ENCODE assay signal across 8 cellular contexts in the genomic region with DNA sequence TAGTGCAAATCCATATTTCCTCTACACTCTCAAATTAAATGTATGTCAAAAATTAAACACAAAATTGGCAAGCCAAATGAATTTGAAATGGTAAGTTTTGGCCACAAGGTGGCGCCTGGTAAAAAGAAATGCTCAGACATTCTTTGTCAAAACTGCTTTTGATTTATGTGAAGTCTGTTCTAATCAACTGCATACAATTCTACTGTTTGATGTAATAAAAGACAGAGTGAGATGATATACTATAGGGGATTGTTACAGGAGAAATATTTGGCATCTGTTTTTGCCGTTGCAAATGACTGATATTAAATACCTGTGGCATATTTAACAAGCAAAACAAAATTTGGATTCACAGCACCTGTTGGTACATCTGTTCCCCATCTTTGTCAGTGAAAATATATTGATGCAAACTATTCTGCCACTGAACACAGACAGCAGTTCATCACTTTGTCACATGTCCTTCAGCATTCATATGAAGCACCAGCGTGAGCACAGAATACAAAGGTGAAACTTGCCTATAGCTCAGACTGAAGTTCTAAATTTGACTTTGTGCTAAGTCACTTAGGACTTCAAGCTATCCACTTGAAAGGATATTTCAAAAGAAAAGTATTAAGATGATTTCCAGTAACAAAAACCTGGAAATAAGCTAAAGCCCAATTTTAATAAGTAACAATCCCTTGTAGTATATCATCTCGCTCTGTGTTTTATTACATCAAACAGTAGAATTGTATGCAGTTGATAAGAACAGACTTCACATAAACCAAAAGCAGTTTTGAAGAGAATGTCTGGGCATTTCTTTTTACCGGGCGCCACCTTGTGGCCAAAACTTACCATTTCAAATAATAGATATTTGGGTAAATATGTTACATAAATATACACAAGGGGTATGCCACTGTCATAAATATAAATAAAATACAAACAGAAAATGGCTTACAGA. TPM values are rescaled to one million over a fixed set of nuclear protein-coding genes. Genes with fewer than 3 reads are reported as not detected.
DNase-seq lines count a peak whose midpoint lies in the region; ATAC-seq, FAIRE-seq and TF ChIP-seq lines count a peak whose summit lies in the region.

No MANE protein-coding gene starts in this region.

- peaks cover 0 to 3% of the 10 kb centered on the region in 2 donors for H3K4me1 ChIP-seq in kidney (ENCODE audit: control insufficient read depth in 1 of 2, insufficient read depth in 1 of 2, low read depth in 1 of 2, low read length in 2 of 2)

- DNase-seq in GDM1 (lab: John Stamatoyannopoulos, UW) (peak; percentile 17), NCI-H1092 treated with DMSO at 0.1 percent for 48 hours (lab: John Stamatoyannopoulos, UW) (peak; percentile 17), brain microvascular endothelial cell (peak; percentile 68), kidney (no peak)
- DNase-seq in stimulated activated CD4-positive, alpha-beta T cell treated with anti-CD3 and anti-CD28 coated beads, Interleukin-1b, Interleukin-23, amount 100 ng/mL, for 24 hours (ENCODE audit: low read depth in 4 of 4, low spot score in 1 of 4) = peak; percentile 32 to 51 (median 48)

- in situ Hi-C loops in brain microvascular endothelial cell (cut with HindIII; ENCODE audit: low pct_ligation_motif_present, low sequenced_read_pairs) = loop anchor here (25.0 kb wide), 1 partner anchor 205 kb away; no protein-coding TSS in a partner anchor

- no peaks in the 10 kb centered on the region for H3K27me3 ChIP-seq in brain microvascular endothelial cell (replicated peaks)

- H3K9ac ChIP-seq in kidney (ENCODE audit: low read length in 2 of 2) = peak overlapping the region in 1 of 2 donors; percentile 12

- H3K9me3 ChIP-seq in kidney (ENCODE audit: control insufficient read depth in 1 of 2, low read length in 2 of 2) = no peaks in the 10 kb centered on the region

- FAIRE-seq in TTC549 (lab: Jason Lieb, UNC) (peak; percentile 93), kidney (lab: Jason Lieb, UNC) (peak; percentile 98)

- H3K27ac ChIP-seq in brain microvascular endothelial cell (no peak overlapping the region), kidney (ENCODE audit: low read depth in 2 of 2, low read length in 2 of 2) (peak overlapping the region in 1 of 2 donors; percentile 40)

- TF ChIP-seq CTCF in brain microvascular endothelial cell (IDR thresholded peaks at IDR 0.05; ENCODE audit: low read depth, low read length, missing control alignments) (peak; percentile 66), kidney (IDR thresholded peaks at IDR 0.05; ENCODE audit: borderline replicate concordance, extremely low read depth, insufficient read depth) (peak; percentile 77)

- no peak overlapping the region for H3K4me3 ChIP-seq in brain microvascular endothelial cell (ENCODE audit: low read depth, low read length)
- H3K4me3 ChIP-seq in kidney (ENCODE audit: low read length in 2 of 2) = no peak overlapping the region

- intact Hi-C loops in kidney (cut with DNase I) = loop anchor here (5.0 kb wide), 1 partner anchor 280 kb away; no protein-coding TSS in a partner anchor

- H3K36me3 ChIP-seq in brain microvascular endothelial cell (replicated peaks) (no peaks in the 10 kb centered on the region), kidney (ENCODE audit: control insufficient read depth in 1 of 2, insufficient read depth in 2 of 2, low read length in 2 of 2) (peaks cover 2 to 5% of the 10 kb centered on the region in 2 donors)

- no peak for ATAC-seq in GM19397 (IDR thresholded peaks at IDR 0.05; ENCODE audit: unreplicated experiment)
- no peak for ATAC-seq in GM18873 (IDR thresholded peaks at IDR 0.05; ENCODE audit: low FRiP score, unreplicated experiment)

RNA-seq across cellular contexts. Expression of gene CH25H, which starts 10.2 kb away (rescaled TPM):
- 3.2 TPM for total RNA-seq in kidney
- polyA plus RNA-seq in kidney (ENCODE audit: insufficient read depth, low read depth, low replicate concordance) = 1.2 TPM

RNA-seq across cellular contexts. Expression of gene LIPA, which starts 34.3 kb away (rescaled TPM):
- total RNA-seq in kidney = 84.5 TPM
- polyA plus RNA-seq in kidney (ENCODE audit: insufficient read depth, low read depth, low replicate concordance) = 43.8 TPM
